In genomic region chr5:181101030-181101641, GRCh38 we compare ENCODE assay signal across 20 cellular contexts. TPM values are rescaled to one million over a fixed set of nuclear protein-coding genes. Genes with fewer than 3 reads are reported as not detected.
"Had no signal": no experiment of that assay in that cellular context is flagged by ENCODE, and none has a peak within 500 bp of the region (broad histone marks: within the 10 kb centered on the region; RNA-seq: fewer than 3 reads in every experiment).

No MANE protein-coding gene starts in this region.

RNA-seq across cellular contexts. Expression of gene OR2V1, which starts 29.8 kb away (rescaled TPM):
- total RNA-seq: activated CD4-positive, alpha-beta T cell treated with anti-CD3 and anti-CD28 coated beads for 36 hours; activated naive CD4-positive, alpha-beta T cell treated with anti-CD3 and anti-CD28 coated beads for 36 hours; activated naive CD8-positive, alpha-beta T cell treated with anti-CD3 and anti-CD28 coated beads for 36 hours; activated T-helper 1 cell treated with anti-CD3 and anti-CD28 coated beads, Interleukin-12 subunit alpha, Interleukin-12 subunit beta, Interleukin-2, Interleukin-4 antibody, amounts not matched to agents 30 ng/mL and 10 ng/mL and 1 ng/mL, durations not matched to agents 14 hours and 24 hours and 36 hours; adrenal gland; aorta; body of pancreas; cardiac muscle cell; colonic mucosa; dorsolateral prefrontal cortex; epithelial cell of proximal tubule; liver; natural killer cell; omental fat pad; right cardiac atrium; spleen; subcutaneous adipose tissue; T-cell; T-helper 2 cell treated with Interferon-gamma antibody and Interleukin-4, amounts not matched to agents 100 ng/mL and 5 ng/mL, for 36 hours; thoracic aorta had no signal

RNA-seq across cellular contexts. Expression of gene OR2V2, which starts 46.2 kb away (rescaled TPM):
- total RNA-seq: activated CD4-positive, alpha-beta T cell treated with anti-CD3 and anti-CD28 coated beads for 36 hours; activated naive CD4-positive, alpha-beta T cell treated with anti-CD3 and anti-CD28 coated beads for 36 hours; activated naive CD8-positive, alpha-beta T cell treated with anti-CD3 and anti-CD28 coated beads for 36 hours; activated T-helper 1 cell treated with anti-CD3 and anti-CD28 coated beads, Interleukin-12 subunit alpha, Interleukin-12 subunit beta, Interleukin-2, Interleukin-4 antibody, amounts not matched to agents 30 ng/mL and 10 ng/mL and 1 ng/mL, durations not matched to agents 14 hours and 24 hours and 36 hours; adrenal gland; aorta; body of pancreas; cardiac muscle cell; colonic mucosa; epithelial cell of proximal tubule; liver; natural killer cell; omental fat pad; right cardiac atrium; spleen; subcutaneous adipose tissue; T-cell; T-helper 2 cell treated with Interferon-gamma antibody and Interleukin-4, amounts not matched to agents 100 ng/mL and 5 ng/mL, for 36 hours; thoracic aorta had no signal
